Comparison of ENCODE assay signal across 19 cellular contexts in the genomic region with DNA sequence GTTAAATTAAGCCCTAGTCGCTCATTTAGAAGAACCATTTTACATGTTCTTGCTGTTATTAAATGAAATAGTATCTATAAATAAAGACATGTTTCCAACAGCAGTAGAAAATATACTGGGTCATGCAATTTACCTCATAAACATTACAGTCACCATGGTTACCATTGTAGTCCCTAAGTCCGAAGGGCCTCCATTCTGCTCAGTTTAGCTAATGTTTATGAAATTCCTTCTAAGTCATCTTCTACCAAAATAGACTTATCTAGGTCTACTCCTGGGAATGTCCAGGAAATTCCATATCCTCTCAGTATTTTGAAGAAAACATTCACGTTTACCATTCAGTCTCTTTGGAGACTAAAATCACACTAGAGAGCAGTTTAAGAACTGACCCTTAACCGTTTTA.
"Had no signal": no experiment of that assay in that cellular context is flagged by ENCODE, and none has a peak within 500 bp of the region (broad histone marks: within the 10 kb centered on the region; RNA-seq: fewer than 3 reads in every experiment).

No MANE protein-coding gene starts in this region.

- H3K4me1 ChIP-seq: esophagus squamous epithelium, foreskin keratinocyte, right atrium auricular region, sigmoid colon, stomach, upper lobe of left lung, uterus had no signal

- ATAC-seq: foreskin keratinocyte, left cardiac atrium, left ventricle myocardium superior, natural killer cell had no signal

- FAIRE-seq: endometrium, kidney had no signal

- DNase-seq: cortex of kidney; effector memory CD4-positive, alpha-beta T cell; esophagus squamous epithelium; foreskin keratinocyte; kidney; left cardiac atrium; left ventricle myocardium superior; natural killer cell; sigmoid colon; stimulated activated CD4-positive, alpha-beta T cell treated with anti-CD3 and anti-CD28 coated beads, Interleukin-12 subunit alpha, Interleukin-12 subunit beta, amount 100 ng/mL, for 4 hours; stimulated activated naive CD4-positive, alpha-beta T cell; stomach; upper lobe of left lung; uterus had no signal

- H3K36me3 ChIP-seq: esophagus squamous epithelium, right atrium auricular region, sigmoid colon, stomach, upper lobe of left lung, uterus had no signal

- H3K9me3 ChIP-seq: esophagus squamous epithelium, right atrium auricular region, sigmoid colon, stomach, upper lobe of left lung, uterus had no signal

- H3K4me3 ChIP-seq: esophagus squamous epithelium, hepatocyte, lung, right atrium auricular region, sigmoid colon, skin epidermis, stomach, upper lobe of left lung, uterus had no signal

- H3K79me2 ChIP-seq: hepatocyte had no signal

- H3K4me2 ChIP-seq: hepatocyte had no signal

- H3K27ac ChIP-seq: esophagus squamous epithelium, foreskin keratinocyte, hepatocyte, right atrium auricular region, sigmoid colon, skin epidermis, stomach, upper lobe of left lung, uterus had no signal

- H3K27me3 ChIP-seq: esophagus squamous epithelium, foreskin keratinocyte, hepatocyte, right atrium auricular region, sigmoid colon, stomach, upper lobe of left lung, uterus had no signal

- H2AFZ ChIP-seq: hepatocyte had no signal
